Comparison of ENCODE assay signal across 1 cellular context in genomic region chr11:64180871-64181270, GRCh38.
TF ChIP-seq lines count a peak whose summit lies in the region.

No MANE protein-coding gene starts in this region.

TF ChIP-seq in A549, 52 proteins besides CTCF, POLR2A, EP300 and RAD21 (continued from another document):
- TF ChIP-seq ESRRA (IDR thresholded peaks at IDR 0.05; ENCODE audit: borderline replicate concordance, low read length): no peak
- TF ChIP-seq NPAS2 (CRISPR knock-in tag; IDR thresholded peaks at IDR 0.05; ENCODE audit: borderline replicate concordance): no peak
